In the genomic region with DNA sequence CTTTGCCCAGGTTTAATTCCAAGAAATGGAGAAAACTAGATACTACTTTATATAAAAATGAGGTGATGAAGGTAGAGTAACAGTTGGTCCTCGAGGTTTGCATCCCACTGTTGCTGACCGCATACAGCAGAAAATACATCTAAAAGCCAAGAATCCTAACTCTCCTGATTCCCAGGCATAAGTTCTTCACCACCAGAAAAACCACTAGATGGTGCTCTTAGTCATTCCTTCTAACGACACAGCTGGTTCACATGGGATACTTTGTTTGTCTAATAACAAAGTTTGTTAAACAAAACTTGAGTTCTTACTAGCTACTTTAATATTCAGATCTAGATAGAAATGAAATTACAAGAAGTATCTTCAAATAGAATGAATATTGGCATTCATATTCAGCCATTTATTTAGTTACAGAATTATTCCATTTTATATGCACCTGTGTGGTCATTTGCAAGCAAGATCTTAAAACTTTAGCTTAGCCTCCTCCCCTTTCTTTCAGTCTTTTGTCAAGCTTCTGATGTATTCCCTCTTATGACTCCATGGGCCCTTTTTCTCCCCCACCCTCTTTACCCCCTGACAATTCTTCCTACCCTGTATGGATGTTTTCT, we compare ENCODE assay signal across 9 cellular contexts. TPM values are rescaled to one million over a fixed set of nuclear protein-coding genes. Genes with fewer than 3 reads are reported as not detected.
A peak's percentile ranks its signal among the peaks of the same experiment; 100 is the strongest.
DNase-seq lines count a peak whose midpoint lies in the region; ATAC-seq, FAIRE-seq and TF ChIP-seq lines count a peak whose summit lies in the region.
"Had no signal": no experiment of that assay in that cellular context is flagged by ENCODE, and none has a peak within 500 bp of the region (broad histone marks: within the 10 kb centered on the region; RNA-seq: fewer than 3 reads in every experiment).

No MANE protein-coding gene starts in this region.

- H3K27me3 Mint-ChIP-seq in activated T-cell treated with anti-CD3 and anti-CD28 coated beads, Interleukin-2, amount 50 U/mL, for 72 hours (ENCODE audit: low read depth) = no peaks in the 10 kb centered on the region

- CTCF ChIA-PET in K562 (lab: Yijun Ruan, JAX; ENCODE audit: low intra/inter-chr PET ratio) = interaction anchor here (0.6 to 2.3 kb wide), 4 partner anchors 218 to 348 kb away, joined by 3 to 8 read pairs (median 5); no protein-coding TSS in a partner anchor

- no peaks in the 10 kb centered on the region for H4K20me1 ChIP-seq in K562 (replicated peaks; ENCODE audit: control insufficient read depth, insufficient read depth, low read length)

- H3K27ac ChIP-seq in K562 (ENCODE audit: extremely low read depth, low read depth, low read length) (no peak overlapping the region), right lobe of liver (no peak overlapping the region)

- no peak for TF ChIP-seq POLR2A in K562 (conservative IDR thresholded peaks at IDR 0.05)
- TF ChIP-seq POLR2A in right lobe of liver (IDR thresholded peaks at IDR 0.05) = no peak

- peak; percentile 60 for TF ChIP-seq CTCF in GM06990 (IDR thresholded peaks at IDR 0.05; ENCODE audit: insufficient read depth, low read length, poor library complexity, severe bottlenecking)
- peak; percentile 45 to 68 (median 58); a peak in 5 of 6 replicates for TF ChIP-seq CTCF in K562 (IDR thresholded peaks at IDR 0.05 in 2 of 3, conservative IDR thresholded peaks at IDR 0.05 in 1 of 3; ENCODE audit: insufficient read depth in 2 of 3, low read depth in 1 of 3, low read length in 3 of 3)
- TF ChIP-seq CTCF in right lobe of liver (IDR thresholded peaks at IDR 0.05) = peak; percentile 65 to 78 (median 70)

- FAIRE-seq in K562 (lab: Jason Lieb, UNC) = peak; percentile 65

- in situ Hi-C loops in K562 (cut with MboI) = no loop called here

- no peak for DNase-seq in GM06990 (ENCODE audit: extremely low read depth, insufficient read length)
- DNase-seq in MV-4-11 (lab: John Stamatoyannopoulos, UW) = peak; percentile 17
- DNase-seq in K562 (ENCODE audit: extremely low read depth in 1 of 4, low spot score in 3 of 4) = peak in 2 of 4 experiments; percentile 7 to 44
- no peak for DNase-seq in right lobe of liver
- DNase-seq in stimulated activated CD4-positive, alpha-beta T cell treated with anti-CD3 and anti-CD28 coated beads, Interleukin-4, amount 100 ng/mL, for 24 hours = no peak
- DNase-seq in activated naive CD4-positive, alpha-beta T cell treated with anti-CD3 and anti-CD28 coated beads, Interleukin-2, amount 50 U/mL, for 16 hours = no peak
- no peak for DNase-seq in activated T-cell treated with anti-CD3 and anti-CD28 coated beads, Interleukin-2, amount 50 U/mL, for 72 hours

- H3K4me1 ChIP-seq in K562 (replicated peaks in 1 of 2; ENCODE audit: control insufficient read depth in 2 of 2, insufficient read depth in 2 of 2, low read length in 2 of 2) (no peaks in the 10 kb centered on the region; a peak in 3 of 5 replicates), right lobe of liver (no peaks in the 10 kb centered on the region)

- no peaks in the 10 kb centered on the region for H3K79me2 ChIP-seq in K562 (ENCODE audit: control insufficient read depth, insufficient read depth, low read length)

- H3K9ac ChIP-seq in K562 (ENCODE audit: insufficient read depth in 1 of 2, low read depth in 2 of 2, low read length in 2 of 2) = no peak overlapping the region

- 6% methylated on average over 3 of the region's 3 CpGs for WGBS in K562 (ENCODE audit: insufficient coverage, low coverage, missing lambda C conversion rate)
- 3% methylated on average over 3 of the region's 3 CpGs for WGBS in right lobe of liver (ENCODE audit: insufficient coverage, low coverage, low lambda C conversion rate, missing lambda C conversion rate)

- no peak overlapping the region for H3K27ac Mint-ChIP-seq in activated T-cell treated with anti-CD3 and anti-CD28 coated beads, Interleukin-2, amount 50 U/mL, for 72 hours

- intact Hi-C loops in K562 (cut with micrococcal nuclease) (loop anchor here (5.0 kb wide), 2 partner anchors 34 to 71 kb away; no protein-coding TSS in a partner anchor), right lobe of liver (cut with DNase I) (no loop called here)

- H3K27me3 ChIP-seq in GM06990 (replicated peaks; ENCODE audit: control insufficient read depth, insufficient read depth, low read length) (no peaks in the 10 kb centered on the region), K562 (ENCODE audit: control insufficient read depth in 2 of 2, insufficient read depth in 2 of 2, low read length in 2 of 2) (no peaks in the 10 kb centered on the region), right lobe of liver (no peaks in the 10 kb centered on the region)

- ATAC-seq in K562 = peak; percentile 79
- ATAC-seq in right lobe of liver = peak; percentile 78 to 87 (median 83)
- no peak for ATAC-seq in GM19351 (IDR thresholded peaks at IDR 0.05; ENCODE audit: unreplicated experiment)
- ATAC-seq in activated T-cell treated with anti-CD3 and anti-CD28 coated beads, Interleukin-2, amount 50 U/mL, for 72 hours (replicated peaks in 1 of 2) = no peak

- H3K9me1 ChIP-seq in K562 (ENCODE audit: control insufficient read depth, insufficient read depth, low read length) = no peaks in the 10 kb centered on the region

- H3K4me2 ChIP-seq in K562 (ENCODE audit: insufficient read depth, low read length) = no peak overlapping the region

- H3K9me3 ChIP-seq in K562 (replicated peaks; ENCODE audit: control insufficient read depth, insufficient read depth, low read depth, low read length) = no peaks in the 10 kb centered on the region
- no peaks in the 10 kb centered on the region for H3K9me3 ChIP-seq in right lobe of liver

- H3K36me3 ChIP-seq in GM06990 (ENCODE audit: control insufficient read depth, insufficient read depth, low read length) (no peaks in the 10 kb centered on the region), K562 (ENCODE audit: control insufficient read depth, insufficient read depth, low read length) (no peaks in the 10 kb centered on the region), right lobe of liver (no peaks in the 10 kb centered on the region)

- no peak overlapping the region for H3K4me3 Mint-ChIP-seq in activated T-cell treated with anti-CD3 and anti-CD28 coated beads, Interleukin-2, amount 50 U/mL, for 72 hours

- BruUV-seq in K562 (replicated peaks; lab: Mats Ljungman, UMichigan) = no TSS peak

- H2AFZ ChIP-seq in K562 (ENCODE audit: low read depth, low read length) = no peak overlapping the region

- POLR2A ChIA-PET in K562 (lab: Yijun Ruan, JAX) = no interaction called here

- no peak for TF ChIP-seq EP300 in K562 (IDR thresholded peaks at IDR 0.05; ENCODE audit: low read length)

- H3K9me3 Mint-ChIP-seq in activated T-cell treated with anti-CD3 and anti-CD28 coated beads, Interleukin-2, amount 50 U/mL, for 72 hours = no peaks in the 10 kb centered on the region

- H3K4me3 ChIP-seq in GM06990 (replicated peaks; ENCODE audit: low read depth, low read length) (no peak overlapping the region), K562 (no peak overlapping the region), right lobe of liver (no peak overlapping the region)

- no peaks in the 10 kb centered on the region for H3K36me3 Mint-ChIP-seq in activated T-cell treated with anti-CD3 and anti-CD28 coated beads, Interleukin-2, amount 50 U/mL, for 72 hours (ENCODE audit: insufficient read depth in 2 of 2)

- TF ChIP-seq RAD21 in K562 (CRISPR knock-in tag; conservative IDR thresholded peaks at IDR 0.05 in 1 of 2, IDR thresholded peaks at IDR 0.05 in 1 of 2) = peak; percentile 33 to 67; a peak in 3 of 4 replicates

- no peaks in the 10 kb centered on the region for H3K4me1 Mint-ChIP-seq in activated T-cell treated with anti-CD3 and anti-CD28 coated beads, Interleukin-2, amount 50 U/mL, for 72 hours (ENCODE audit: low read depth)

TF ChIP-seq in K562, 482 proteins besides CTCF, POLR2A, EP300 and RAD21:
- no peak for TF ChIP-seq CCAR2 (IDR thresholded peaks at IDR 0.05; ENCODE audit: low read depth, low read length)
- 0 out of 2 replicates have a peak, but pooled peaks have one; percentile 14 for TF ChIP-seq SMC3 (conservative IDR thresholded peaks at IDR 0.05; ENCODE audit: insufficient read depth, low read depth, low read length)
- TF ChIP-seq, protein P1, sequence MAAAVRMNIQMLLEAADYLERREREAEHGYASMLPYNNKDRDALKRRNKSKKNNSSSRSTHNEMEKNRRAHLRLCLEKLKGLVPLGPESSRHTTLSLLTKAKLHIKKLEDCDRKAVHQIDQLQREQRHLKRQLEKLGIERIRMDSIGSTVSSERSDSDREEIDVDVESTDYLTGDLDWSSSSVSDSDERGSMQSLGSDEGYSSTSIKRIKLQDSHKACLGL (CRISPR knock-in tag; IDR thresholded peaks at IDR 0.05; ENCODE audit: borderline replicate concordance, poor library complexity, severe bottlenecking) = no peak

RNA-seq across cellular contexts. Expression of a gene that starts 54.1 kb away (rescaled TPM):
- 0.72 and 1.5 TPM in 2 replicates for total RNA-seq in K562 (2011; cell fraction: chromatin; rRNA removed; ENCODE audit: low replicate concordance)
- total RNA-seq in K562 (2011; cell fraction: nucleolus; rRNA removed) = 0.26 and 0.83 TPM in 2 replicates
- 0.59 and 0.84 TPM in 2 replicates for total RNA-seq in K562 (2011; cell fraction: nucleoplasm; rRNA removed)
- total RNA-seq in K562 (2014; rRNA removed) (0.08 and 0.09 TPM in 2 replicates), K562 (2014; rRNA removed; fragmentation: Illumina TruSeq; extraction: Trizol) (not detected in 2 replicates), K562 (2015; rRNA removed; fragmentation: Illumina TruSeq; extraction: Trizol) (0.07 and 0.08 TPM in 2 replicates), K562 (2021) (0.07 and 0.16 TPM in 2 replicates), right lobe of liver (under 1 TPM in 3 of 6 experiments, not detected in 3; 0.07 to 0.12 (median 0.10) TPM)
- polyA plus RNA-seq in K562 (2011; rRNA removed) (not detected in 2 replicates), K562 (2014; fragmentation: Illumina TruSeq; extraction: Trizol) (not detected in 2 replicates), K562 (2014; fragmentation: Nextera tagmentation; extraction: Ambion mirVana) (not detected), K562 (2014; rRNA removed) (not detected in 2 replicates)
- polyA plus RNA-seq in K562 (2011; cell fraction: cytosol; rRNA removed) = not detected in 2 replicates
- 0.08 and 0.13 TPM in 2 replicates for polyA plus RNA-seq in K562 (2011; cell fraction: nucleus; rRNA removed)
- 0.04 TPM in 1 of 2 replicates, not detected in the other for polyA plus RNA-seq in K562 (2012)
- 0.04 and 0.06 TPM in 2 replicates for polyA minus RNA-seq in K562 (2011; rRNA and poly(A)+ RNA removed)
- polyA minus RNA-seq in K562 (2011; cell fraction: cytosol; rRNA and poly(A)+ RNA removed) = not detected in 2 replicates
- polyA minus RNA-seq in K562 (2011; cell fraction: nucleus; rRNA and poly(A)+ RNA removed) = 0.67 and 1.00 TPM in 2 replicates
- total RNA-seq in activated T-cell treated with anti-CD3 and anti-CD28 coated beads, Interleukin-2, amount 50 U/mL, for 72 hours = under 1 TPM in 1 of 2 donors, not detected in 1; 0.05 TPM
- total RNA-seq: T-helper 2 cell treated with Interferon-gamma antibody and Interleukin-4, amounts not matched to agents 100 ng/mL and 5 ng/mL, for 36 hours had no signal

Comparison
In these comparisons a context has a peak if more than half of its experiments do, and no peak if none do; other contexts are left out.
1. ATAC-seq: peak in K562 (single experiment) and right lobe of liver (4 of 4); none in GM19351 (single experiment) and activated T-cell treated with anti-CD3 and anti-CD28 coated beads, Interleukin-2, amount 50 U/mL, for 72 hours (0 of 2).
2. Peak in every context shown above with its lines, with median percentiles within 50 percentile points of each other: CTCF ChIP-seq.